In the genomic region with DNA sequence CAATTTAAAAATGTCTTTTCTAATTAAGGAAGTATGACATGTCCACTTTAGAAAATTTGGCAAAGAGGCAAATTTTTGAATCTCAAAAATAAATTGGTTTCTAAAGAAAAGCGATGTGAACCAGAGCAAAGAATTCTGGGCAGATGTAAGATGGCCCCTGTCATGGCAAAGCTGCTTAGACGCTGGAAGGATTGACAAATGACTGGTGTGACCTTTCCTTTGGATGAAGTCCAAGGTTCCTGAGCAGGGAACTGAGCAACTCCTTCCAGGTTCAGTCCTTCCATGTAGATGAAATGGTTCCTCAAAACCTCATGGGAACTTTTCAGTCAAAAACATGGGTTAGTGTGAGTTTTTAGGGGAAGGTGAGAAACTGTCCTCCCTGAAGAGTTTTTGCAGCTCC, we compare ENCODE assay signal across 19 cellular contexts. TPM values are rescaled to one million over a fixed set of nuclear protein-coding genes. Genes with fewer than 3 reads are reported as not detected.
DNase-seq lines count a peak whose midpoint lies in the region; TF ChIP-seq lines count a peak whose summit lies in the region.
"Had no signal": no experiment of that assay in that cellular context is flagged by ENCODE, and none has a peak within 500 bp of the region (broad histone marks: within the 10 kb centered on the region; RNA-seq: fewer than 3 reads in every experiment).

No MANE protein-coding gene starts in this region.

- no peaks in the 10 kb centered on the region for H3K9me3 ChIP-seq in hepatocyte (ENCODE audit: low read depth)
- no peaks in the 10 kb centered on the region for H3K9me3 ChIP-seq in smooth muscle cell (replicated peaks; ENCODE audit: low read depth)
- H3K9me3 ChIP-seq: A549, HAP-1 had no signal

- H3K36me3 Mint-ChIP-seq in neural crest cell (ENCODE audit: low read depth): peaks cover 6% of the 10 kb centered on the region

- no peaks in the 10 kb centered on the region for H3K27me3 ChIP-seq in hepatocyte
- H3K27me3 ChIP-seq in smooth muscle cell (ENCODE audit: low read depth): no peaks in the 10 kb centered on the region

- no peaks in the 10 kb centered on the region for H3K9me2 ChIP-seq in hepatocyte (replicated peaks; ENCODE audit: insufficient read depth)

- H3K36me3 ChIP-seq in hepatocyte (replicated peaks; ENCODE audit: insufficient read depth, low read depth) (no peaks in the 10 kb centered on the region), smooth muscle cell (ENCODE audit: low read depth) (peaks cover 29% of the 10 kb centered on the region)

- H3K27ac ChIP-seq in hepatocyte: peak overlapping the region; percentile 21
- H3K27ac ChIP-seq in smooth muscle cell (ENCODE audit: low read depth): no peak overlapping the region
- H3K27ac ChIP-seq: 22Rv1, A549, C4-2B had no signal

- H3K9ac ChIP-seq in smooth muscle cell (ENCODE audit: low read depth): no peak overlapping the region

- H3K79me2 ChIP-seq in hepatocyte (peaks cover 18% of the 10 kb centered on the region), smooth muscle cell (ENCODE audit: low read depth) (peaks cover 5% of the 10 kb centered on the region)

- H3K9me3 Mint-ChIP-seq in neural crest cell: no peaks in the 10 kb centered on the region
- H3K9me3 Mint-ChIP-seq: CD4-positive, alpha-beta memory T cell had no signal

- H3K27me3 Mint-ChIP-seq in neural crest cell (ENCODE audit: low read depth): no peaks in the 10 kb centered on the region
- H3K27me3 Mint-ChIP-seq: CD4-positive, alpha-beta memory T cell had no signal

- 92% methylated on average over 2 of the region's 2 CpGs for WGBS in hepatocyte (ENCODE audit: low lambda C conversion rate, missing lambda C conversion rate)
- 96% methylated on average over 2 of the region's 2 CpGs for WGBS in smooth muscle cell (ENCODE audit: low lambda C conversion rate)

- H3K4me1 ChIP-seq in hepatocyte (ENCODE audit: insufficient read depth) (peaks cover 30% of the 10 kb centered on the region), smooth muscle cell (ENCODE audit: low read depth) (no peaks in the 10 kb centered on the region)

- H4K20me1 ChIP-seq in hepatocyte (ENCODE audit: insufficient read depth, poor library complexity, severe bottlenecking): no peaks in the 10 kb centered on the region
- peaks cover 68% of the 10 kb centered on the region for H4K20me1 ChIP-seq in smooth muscle cell (ENCODE audit: low read depth)

- no peak overlapping the region for H2AFZ ChIP-seq in hepatocyte
- no peak overlapping the region for H2AFZ ChIP-seq in smooth muscle cell (ENCODE audit: low read depth)

- no peak for TF ChIP-seq CTCF in hepatocyte (IDR thresholded peaks at IDR 0.05; ENCODE audit: poor library complexity)
- no peak for TF ChIP-seq CTCF in neural crest cell (conservative IDR thresholded peaks at IDR 0.05)
- no peak for TF ChIP-seq CTCF in smooth muscle cell (IDR thresholded peaks at IDR 0.05; ENCODE audit: borderline replicate concordance, insufficient read depth, poor library complexity, severe bottlenecking)
- TF ChIP-seq CTCF in GM20000 (IDR thresholded peaks at IDR 0.05; ENCODE audit: extremely low read depth, missing control alignments): no peak

- H3K27ac Mint-ChIP-seq in neural crest cell (ENCODE audit: unreplicated experiment): peak overlapping the region; percentile 43
- H3K27ac Mint-ChIP-seq: CD4-positive, alpha-beta memory T cell had no signal

- no peak overlapping the region for H3K4me2 ChIP-seq in hepatocyte
- H3K4me2 ChIP-seq in smooth muscle cell: no peak overlapping the region
- H3K4me2 ChIP-seq: A549 had no signal

- peak; percentile 51 for DNase-seq in NCI-H82 (lab: John Stamatoyannopoulos, UW)
- no peak for DNase-seq in NCI-H82 treated with DMSO at 0.1 percent for 48 hours (lab: John Stamatoyannopoulos, UW; ENCODE audit: unreplicated experiment)
- no peak for DNase-seq in hepatocyte (ENCODE audit: low spot score)
- DNase-seq in neural crest cell (ENCODE audit: low read depth, low spot score): no peak
- DNase-seq in smooth muscle cell (lab: John Stamatoyannopoulos, UW; ENCODE audit: unreplicated experiment): no peak
- no peak for DNase-seq in GM20000 (ENCODE audit: low spot score)
- DNase-seq in NCI-H1092 (lab: John Stamatoyannopoulos, UW): no peak
- DNase-seq: AML-193; CD4-positive, alpha-beta memory T cell; DMS153; DMS79; GDM1 had no signal

- H3K4me1 Mint-ChIP-seq in neural crest cell: no peaks in the 10 kb centered on the region

- no peak overlapping the region for H3K4me3 ChIP-seq in hepatocyte
- H3K4me3 ChIP-seq in smooth muscle cell: no peak overlapping the region
- H3K4me3 ChIP-seq: A549, HAP-1 had no signal

- no peaks in the 10 kb centered on the region for H3F3A ChIP-seq in smooth muscle cell (ENCODE audit: low read depth)

- H3K4me3 Mint-ChIP-seq in neural crest cell: no peak overlapping the region
- H3K4me3 Mint-ChIP-seq: CD4-positive, alpha-beta memory T cell had no signal

RNA-seq across cellular contexts. Expression of a gene that starts 25.1 kb away (rescaled TPM):
- total RNA-seq in hepatocyte (31.4 and 33.7 TPM in 2 replicates), neural crest cell (54.1 and 57.3 TPM in 2 replicates), smooth muscle cell (14.1 and 20.0 TPM in 2 replicates)
- polyA plus RNA-seq in hepatocyte (25.5 and 25.9 TPM in 2 replicates), smooth muscle cell (8.9 and 10.8 TPM in 2 replicates)

RNA-seq across cellular contexts. Expression of a gene that starts 48.2 kb away (rescaled TPM):
- total RNA-seq in hepatocyte (0.57 TPM in 1 of 2 replicates, not detected in the other), neural crest cell (not detected in 2 replicates), smooth muscle cell (0.09 TPM in 1 of 2 replicates, not detected in the other)
- polyA plus RNA-seq in hepatocyte (0.48 and 0.64 TPM in 2 replicates), smooth muscle cell (not detected in 2 replicates)
- total RNA-seq: Daoy, H1 had no signal
- polyA plus RNA-seq: BJ; CD4-positive, alpha-beta memory T cell; H1 had no signal
